ENCODE assay signal across 1 cellular context in the genomic region with DNA sequence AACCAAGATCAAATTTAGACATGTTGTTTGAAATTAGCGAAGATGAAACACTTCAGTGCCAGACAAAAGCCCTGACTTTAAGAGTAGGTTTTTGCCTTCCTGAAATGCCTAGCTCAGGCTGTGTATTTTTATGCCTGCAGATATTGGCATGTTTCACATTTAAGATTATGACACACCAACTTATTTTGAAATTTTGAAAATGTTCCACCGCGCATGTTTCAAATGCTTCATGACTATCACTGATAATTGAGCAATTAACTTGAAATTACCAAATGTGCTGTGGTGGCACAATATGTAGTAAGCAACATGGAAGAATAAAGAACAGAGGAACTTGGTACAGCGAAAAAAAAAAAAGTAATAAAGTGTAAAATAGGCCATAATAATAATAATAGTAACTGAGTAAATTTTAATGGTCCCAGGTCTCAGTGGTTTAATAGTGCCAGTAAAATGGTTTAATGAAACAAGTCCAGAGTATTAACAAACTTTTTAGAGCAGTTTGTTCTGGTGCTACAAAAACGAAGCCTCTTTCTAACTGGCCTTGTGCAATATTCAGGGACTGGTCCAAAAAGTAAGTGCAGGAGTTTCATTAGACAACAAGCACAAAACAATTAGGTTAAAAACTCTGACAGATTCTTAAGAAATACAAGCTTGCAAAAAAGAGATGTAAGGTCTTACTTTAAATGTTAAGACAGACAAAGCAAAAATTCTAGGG.
TF ChIP-seq lines count a peak whose summit lies in the region.

No MANE protein-coding gene starts in this region.

TF ChIP-seq in K562, 482 proteins besides CTCF, POLR2A, EP300 and RAD21:
- TF ChIP-seq ZNF134 (CRISPR knock-in tag; conservative IDR thresholded peaks at IDR 0.05) (no peak), HEY1 (CRISPR knock-in tag; IDR thresholded peaks at IDR 0.05; ENCODE audit: borderline replicate concordance) (no peak), ZNF316 (IDR thresholded peaks at IDR 0.05) (peak; percentile 15; the same call in 1 of the 2 replicates)
